Comparison of ENCODE assay signal across 7 cellular contexts in the genomic region with DNA sequence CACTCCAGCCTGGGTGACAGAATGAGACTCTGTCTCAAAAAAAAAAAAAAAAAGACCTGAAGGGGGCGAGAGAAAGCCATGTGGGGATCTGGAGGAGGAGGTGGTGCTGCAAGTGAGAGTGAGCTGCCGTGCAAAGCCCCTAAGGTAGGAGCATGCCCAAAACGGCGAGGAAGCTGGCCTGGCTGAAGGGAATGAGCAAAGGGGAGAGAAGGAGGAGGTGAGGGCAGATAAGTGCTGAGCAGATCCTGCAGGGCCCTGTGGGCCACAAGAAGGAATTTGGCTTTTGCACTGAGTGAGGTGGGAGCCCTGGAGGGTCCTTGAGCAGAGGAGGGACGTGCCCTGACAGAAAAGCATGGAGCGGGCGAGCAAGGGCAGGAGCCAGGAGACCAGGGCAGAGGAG.
DNase-seq lines count a peak whose midpoint lies in the region; TF ChIP-seq lines count a peak whose summit lies in the region.

No MANE protein-coding gene starts in this region.

- H3K27ac Mint-ChIP-seq in activated naive CD4-positive, alpha-beta T cell treated with anti-CD3 and anti-CD28 coated beads, Interleukin-2, amount 10 ng/mL, durations not matched to agents 7 days and 5 days: peak overlapping the region; percentile 83
- H3K27ac Mint-ChIP-seq in nephron: peak overlapping the region; percentile 92 to 93 (median 93)

- DNase-seq in GDM1 (lab: John Stamatoyannopoulos, UW) (peak; percentile 56), epidermal melanocyte (ENCODE audit: insufficient read length, low spot score) (no peak), head of caudate nucleus (no peak), COLO829 (ENCODE audit: low spot score) (no peak)
- peak; percentile 66 for DNase-seq in activated naive CD4-positive, alpha-beta T cell treated with anti-CD3 and anti-CD28 coated beads, Interleukin-2, amount 10 ng/mL, durations not matched to agents 7 days and 5 days

- H3K9ac ChIP-seq in Loucy (ENCODE audit: low read depth, low read length, poor library complexity, severe bottlenecking): no peak overlapping the region

- no peak overlapping the region for H3K4me3 ChIP-seq in Loucy (ENCODE audit: low read length, poor library complexity, severe bottlenecking)

- H3K36me3 Mint-ChIP-seq in activated naive CD4-positive, alpha-beta T cell treated with anti-CD3 and anti-CD28 coated beads, Interleukin-2, amount 10 ng/mL, durations not matched to agents 7 days and 5 days: peaks cover 3% of the 10 kb centered on the region
- no peaks in the 10 kb centered on the region for H3K36me3 Mint-ChIP-seq in nephron (ENCODE audit: low read depth)

- H3K4me3 Mint-ChIP-seq in activated naive CD4-positive, alpha-beta T cell treated with anti-CD3 and anti-CD28 coated beads, Interleukin-2, amount 10 ng/mL, durations not matched to agents 7 days and 5 days: peak overlapping the region; percentile 71
- H3K4me3 Mint-ChIP-seq in nephron: peak overlapping the region; percentile 23 to 42 (median 42)

- peaks cover 50% of the 10 kb centered on the region for H3K4me1 Mint-ChIP-seq in activated naive CD4-positive, alpha-beta T cell treated with anti-CD3 and anti-CD28 coated beads, Interleukin-2, amount 10 ng/mL, durations not matched to agents 7 days and 5 days
- H3K4me1 Mint-ChIP-seq in nephron: peaks cover 32% of the 10 kb centered on the region

- TF ChIP-seq CTCF in Loucy (conservative IDR thresholded peaks at IDR 0.05; ENCODE audit: low read length): peak; percentile 44
- no peak for TF ChIP-seq CTCF in nephron (IDR thresholded peaks at IDR 0.05; ENCODE audit: unreplicated experiment in 3 of 3)

- H3K27me3 Mint-ChIP-seq in activated naive CD4-positive, alpha-beta T cell treated with anti-CD3 and anti-CD28 coated beads, Interleukin-2, amount 10 ng/mL, durations not matched to agents 7 days and 5 days: no peaks in the 10 kb centered on the region
- no peaks in the 10 kb centered on the region for H3K27me3 Mint-ChIP-seq in nephron (ENCODE audit: low read depth)

- H3K79me2 ChIP-seq in Loucy (ENCODE audit: insufficient read depth, low read length): no peaks in the 10 kb centered on the region

- no peaks in the 10 kb centered on the region for H3K36me3 ChIP-seq in Loucy (ENCODE audit: insufficient read depth, low read length)

- peak overlapping the region; percentile 20; the same call in 1 of the 2 replicates for H2AFZ ChIP-seq in Loucy (ENCODE audit: low read length)

- CTCF ChIA-PET in activated naive CD4-positive, alpha-beta T cell treated with anti-CD3 and anti-CD28 coated beads, Interleukin-2, amount 10 ng/mL, durations not matched to agents 7 days and 5 days (lab: Charles Lee): interaction anchor here (1.0 to 8.6 kb wide), 5 partner anchors 13 to 110 kb away, joined by 4 to 93 read pairs (median 5); a partner anchor contains a TSS

- H3K4me1 ChIP-seq in Loucy (ENCODE audit: insufficient read depth, low read length, poor library complexity, severe bottlenecking): peaks cover 17% of the 10 kb centered on the region

- 0 out of 2 replicates have a peak, but pooled peaks cover 3% of the 10 kb centered on the region for H3F3A ChIP-seq in Loucy (ENCODE audit: low read depth)

- no peaks in the 10 kb centered on the region for H3K27me3 ChIP-seq in Loucy (ENCODE audit: insufficient read depth, low read length, poor library complexity, severe bottlenecking)

- no peaks in the 10 kb centered on the region for H3K9me2 ChIP-seq in Loucy (replicated peaks; ENCODE audit: low read depth, low read length)

- H3K9me3 ChIP-seq in Loucy (ENCODE audit: insufficient read depth, low read depth, low read length): no peaks in the 10 kb centered on the region

- no peak overlapping the region for H3K4me2 ChIP-seq in Loucy (ENCODE audit: low read depth, low read length, poor library complexity, severe bottlenecking)

- H3K9me3 Mint-ChIP-seq in activated naive CD4-positive, alpha-beta T cell treated with anti-CD3 and anti-CD28 coated beads, Interleukin-2, amount 10 ng/mL, durations not matched to agents 7 days and 5 days: no peaks in the 10 kb centered on the region
- no peaks in the 10 kb centered on the region for H3K9me3 Mint-ChIP-seq in nephron

- no peaks in the 10 kb centered on the region for H4K20me1 ChIP-seq in Loucy (ENCODE audit: insufficient read depth, low read length, poor library complexity, severe bottlenecking)

- intact Hi-C loops in head of caudate nucleus (cut with DNase I): no loop called here

Comparison
In these comparisons a context has a peak if more than half of its experiments do, and no peak if none do; other contexts are left out.
1. DNase-seq: peak in GDM1 (single experiment) and activated naive CD4-positive, alpha-beta T cell treated with anti-CD3 and anti-CD28 coated beads, Interleukin-2, amount 10 ng/mL, durations not matched to agents 7 days and 5 days (single experiment); none in epidermal melanocyte (single experiment), head of caudate nucleus (0 of 42) and COLO829 (single experiment).